8 cellular contexts compared by ENCODE assay signal in the genomic region with DNA sequence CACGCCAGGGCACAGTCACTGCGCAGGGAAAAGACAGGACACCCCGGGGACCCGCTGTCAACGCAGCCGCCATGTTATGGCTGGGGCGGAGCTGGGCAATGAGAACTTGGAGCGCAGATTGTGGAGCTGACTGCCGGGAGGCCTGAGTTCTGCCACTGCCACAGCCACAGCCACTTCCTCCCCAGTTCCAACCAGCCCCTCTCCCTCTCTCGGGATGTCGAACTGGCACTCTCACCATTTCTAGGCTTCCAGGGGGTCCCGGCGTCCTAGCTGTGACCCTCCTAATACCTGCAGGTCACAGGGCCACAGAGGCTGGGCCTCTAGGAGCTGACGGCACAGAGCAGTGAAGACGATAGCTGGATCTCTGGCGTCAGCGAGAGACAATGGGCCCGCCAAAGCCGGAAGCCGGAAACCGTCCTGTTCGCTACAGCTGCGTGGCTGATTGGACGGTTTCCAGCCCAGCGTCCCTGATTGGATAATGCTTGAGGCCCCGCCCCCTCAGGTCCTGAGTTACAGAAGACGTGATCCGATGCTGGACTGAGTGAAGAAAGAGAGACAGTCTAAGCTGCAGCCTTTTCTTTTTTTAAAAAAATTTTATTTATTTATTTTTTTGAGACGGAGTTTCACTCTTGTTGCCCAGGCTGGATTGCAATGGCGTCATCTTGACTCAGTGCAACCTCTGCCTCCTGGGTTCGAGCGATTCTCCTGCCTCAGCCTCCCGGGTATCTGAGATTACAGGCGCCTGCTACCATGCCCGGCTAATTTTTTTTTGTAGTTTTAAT. TPM values are rescaled to one million over a fixed set of nuclear protein-coding genes. Genes with fewer than 3 reads are reported as not detected.
DNase-seq lines count a peak whose midpoint lies in the region; FAIRE-seq and TF ChIP-seq lines count a peak whose summit lies in the region.

A gene (minus strand): TSS at position 385 of the 782 bp plus-strand sequence. CDS start 147 bp downstream, at position 238.

- peak within 1 kb of the TSS; percentile 82 for H2AFZ ChIP-seq in parathyroid adenoma

- H3K4me1 ChIP-seq in cardiac muscle cell (ENCODE audit: low read depth) (no peaks in the 10 kb centered on the region), parathyroid adenoma (no peaks in the 10 kb centered on the region), tibial artery (peaks cover 0 to 41% (median 16%) of the 10 kb centered on the region in 4 donors)

- peaks cover 12% of the 10 kb centered on the region for H3K79me2 ChIP-seq in parathyroid adenoma

- H3K36me3 ChIP-seq in cardiac muscle cell (peaks cover 6% of the 10 kb centered on the region), parathyroid adenoma (ENCODE audit: control insufficient read depth, insufficient read depth, low read length) (no peaks in the 10 kb centered on the region), tibial artery (peaks cover 0 to 4% (median 0%) of the 10 kb centered on the region in 3 donors)

- DNase-seq in ELF-1 (ENCODE audit: low read depth, low spot score) (peak; percentile 96), H54 (ENCODE audit: insufficient read length, low spot score) (peak; percentile 6), MV-4-11 (lab: John Stamatoyannopoulos, UW) (peak; percentile 99), SW480 (ENCODE audit: low spot score) (peak; percentile 92), cardiac muscle cell (ENCODE audit: low read depth in 1 of 2, low spot score in 1 of 2) (peak; percentile 99), tibial artery (peak; percentile 99 to 100)

- H3K27me3 ChIP-seq in cardiac muscle cell (no peaks in the 10 kb centered on the region), parathyroid adenoma (ENCODE audit: control insufficient read depth, insufficient read depth, low read length) (no peaks in the 10 kb centered on the region), tibial artery (no peaks in the 10 kb centered on the region)

- peak within 1 kb of the TSS; percentile 36 for H3K27ac ChIP-seq in adipose tissue (ENCODE audit: low read depth, low read length)
- H3K27ac ChIP-seq in cardiac muscle cell: peak within 1 kb of the TSS; percentile 98
- H3K27ac ChIP-seq in parathyroid adenoma: peak within 1 kb of the TSS; percentile 91
- H3K27ac ChIP-seq in tibial artery: peak within 1 kb of the TSS; percentile 91 to 95

- H3K9ac ChIP-seq in parathyroid adenoma: peak within 1 kb of the TSS; percentile 75

- H3K4me3 ChIP-seq in cardiac muscle cell (peak within 1 kb of the TSS; percentile 89), parathyroid adenoma (ENCODE audit: low read depth, low read length) (peak within 1 kb of the TSS; percentile 100), tibial artery (peak within 1 kb of the TSS; percentile 67 to 70)

- TF ChIP-seq CTCF in cardiac muscle cell (IDR thresholded peaks at IDR 0.05; ENCODE audit: low read depth, low read length): no peak
- TF ChIP-seq CTCF in parathyroid adenoma (IDR thresholded peaks at IDR 0.05): no peak
- no peak for TF ChIP-seq CTCF in tibial artery (IDR thresholded peaks at IDR 0.05)

- TF ChIP-seq POLR2A in H54 (IDR thresholded peaks at IDR 0.05; ENCODE audit: low read depth, low read length): no peak

- 1 to 2% (median 1%) methylated on average over 35 of the region's 35 CpGs for WGBS in adipose tissue, 3 donors

- FAIRE-seq in H54 (lab: Jason Lieb, UNC): no peak

- peak within 1 kb of the TSS; percentile 89 for H3K4me2 ChIP-seq in parathyroid adenoma (ENCODE audit: low read length)

- intact Hi-C loops in tibial artery (cut with DNase I; ENCODE audit: low total_unique reads): loop anchor here (5.0 kb wide), 1 partner anchor 46 kb away; a partner anchor contains a TSS

- H3K9me3 ChIP-seq in cardiac muscle cell (ENCODE audit: low read depth) (no peaks in the 10 kb centered on the region), parathyroid adenoma (ENCODE audit: control insufficient read depth, low read length) (no peaks in the 10 kb centered on the region), tibial artery (no peaks in the 10 kb centered on the region)

RNA-seq across cellular contexts. Expression of the gene that starts here (rescaled TPM):
- polyA plus RNA-seq in adipose tissue (10 to 100 TPM in 1 of 3 donors, 1 to 10 TPM in 2; 5.2 to 11.9 (median 5.4) TPM), cardiac muscle cell (9.3 and 18.0 TPM in 2 replicates)
- 49.9 and 55.0 TPM in 2 replicates for total RNA-seq in cardiac muscle cell

Comparison
In these comparisons a context has a peak if more than half of its experiments do, and no peak if none do; other contexts are left out.
1. Peak in every context shown above with its lines: DNase-seq, H3K4me3 ChIP-seq and H3K27ac ChIP-seq.
2. DNase-seq: peak in every context shown above with its lines; median percentile 100 in tibial artery; 99 in MV-4-11; 99 in cardiac muscle cell; 96 in ELF-1; 92 in SW480; 6 in H54.
3. H3K27ac ChIP-seq: peak in every context shown above with its lines; median percentile 98 in cardiac muscle cell; 93 in tibial artery; 91 in parathyroid adenoma; 36 in adipose tissue.